Comparison of ENCODE assay signal across 4 cellular contexts in genomic region chr12:65799331-65799730, GRCh38. TPM values are rescaled to one million over a fixed set of nuclear protein-coding genes. Genes with fewer than 3 reads are reported as not detected.
"Had no signal": no experiment of that assay in that cellular context is flagged by ENCODE, and none has a peak within 500 bp of the region (broad histone marks: within the 10 kb centered on the region; RNA-seq: fewer than 3 reads in every experiment).

No MANE protein-coding gene starts in this region.

- H3K4me3 Mint-ChIP-seq: H9, IgD-negative memory B cell had no signal

- DNase-seq: GOT3, HCEC 1CT had no signal

- H3K9me3 Mint-ChIP-seq: H9, IgD-negative memory B cell had no signal

- H3K27ac Mint-ChIP-seq: IgD-negative memory B cell had no signal

- H3K4me1 Mint-ChIP-seq: IgD-negative memory B cell had no signal

- H3K36me3 Mint-ChIP-seq: IgD-negative memory B cell had no signal

RNA-seq across cellular contexts. Expression of gene HMGA2, which starts 25.0 kb away (rescaled TPM):
- polyA plus RNA-seq: IgD-negative memory B cell had no signal
